ENCODE assay signal across 1 cellular context in the genomic region with DNA sequence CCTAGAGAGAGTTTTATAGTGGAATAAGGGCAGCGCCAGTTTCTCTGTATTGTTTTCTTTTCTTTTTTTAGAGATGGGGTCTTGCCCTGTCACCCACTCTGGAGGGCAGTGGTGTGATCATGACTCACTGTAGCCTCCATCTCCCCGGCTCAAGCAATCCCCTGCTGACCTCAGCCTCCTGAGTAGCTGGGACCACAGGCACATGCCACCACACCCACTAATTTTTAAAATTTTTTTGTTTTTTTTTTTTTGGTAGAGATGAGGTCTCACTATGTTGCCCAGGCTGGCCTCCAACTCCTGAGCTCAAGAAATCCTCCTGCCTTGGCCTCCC.
TF ChIP-seq lines count a peak whose summit lies in the region.

No MANE protein-coding gene starts in this region.

TF ChIP-seq in K562, 482 proteins besides CTCF, POLR2A, EP300 and RAD21 (continued from another document):
- TF ChIP-seq NR2C2 (CRISPR knock-in tag; IDR thresholded peaks at IDR 0.05) (no peak), NR2C2 (tag; IDR thresholded peaks at IDR 0.05) (no peak), CBX3 (IDR thresholded peaks at IDR 0.05; ENCODE audit: borderline replicate concordance in 1 of 2, low read length in 2 of 2) (no peak), SNRNP70 (optimal IDR thresholded peaks at IDR 0.05; ENCODE audit: low read depth, low read length) (no peak), PYGO2 (tag; IDR thresholded peaks at IDR 0.05) (no peak), PHB (CRISPR knock-in tag; IDR thresholded peaks at IDR 0.05) (no peak), BHLHE40 (IDR thresholded peaks at IDR 0.05; ENCODE audit: low read length) (peak; percentile 7; the same call in 1 of the 2 replicates), FOSL1 (tag; conservative IDR thresholded peaks at IDR 0.05) (peak; percentile 56), FOXP1 (CRISPR knock-in tag; IDR thresholded peaks at IDR 0.05) (no peak)
- TF ChIP-seq, protein P1, sequence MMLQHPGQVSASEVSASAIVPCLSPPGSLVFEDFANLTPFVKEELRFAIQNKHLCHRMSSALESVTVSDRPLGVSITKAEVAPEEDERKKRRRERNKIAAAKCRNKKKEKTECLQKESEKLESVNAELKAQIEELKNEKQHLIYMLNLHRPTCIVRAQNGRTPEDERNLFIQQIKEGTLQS (IDR thresholded peaks at IDR 0.05) = peak; percentile 82
- TF ChIP-seq, protein P1 (CRISPR knock-in tag; conservative IDR thresholded peaks at IDR 0.05) = no peak
- TF ChIP-seq, protein P2, sequence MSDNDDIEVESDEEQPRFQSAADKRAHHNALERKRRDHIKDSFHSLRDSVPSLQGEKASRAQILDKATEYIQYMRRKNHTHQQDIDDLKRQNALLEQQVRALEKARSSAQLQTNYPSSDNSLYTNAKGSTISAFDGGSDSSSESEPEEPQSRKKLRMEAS (CRISPR knock-in tag; IDR thresholded peaks at IDR 0.05) = peak; percentile 24; the same call in 1 of the 2 replicates
